18 cellular contexts compared by ENCODE assay signal in the genomic region with DNA sequence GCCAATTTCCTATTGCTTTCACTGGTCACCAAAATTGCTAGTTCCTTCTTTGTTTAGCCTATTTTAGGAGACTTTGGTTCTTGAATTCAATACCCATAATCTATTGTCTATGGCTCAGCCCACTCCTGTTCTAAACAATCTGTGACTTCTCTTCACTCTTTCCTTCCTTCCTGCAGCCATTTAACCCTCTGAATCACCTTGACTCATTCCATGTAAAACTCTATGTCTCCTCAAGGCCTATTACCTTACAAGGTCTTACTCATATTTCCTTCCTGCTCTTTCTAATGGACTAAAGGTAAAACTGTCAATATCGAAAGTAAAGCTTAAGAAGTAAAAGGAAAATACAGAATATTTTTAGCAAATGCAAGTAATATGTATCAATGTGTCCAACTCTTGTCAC.
DNase-seq lines count a peak whose midpoint lies in the region; ATAC-seq and TF ChIP-seq lines count a peak whose summit lies in the region.
"Had no signal": no experiment of that assay in that cellular context is flagged by ENCODE, and none has a peak within 500 bp of the region (broad histone marks: within the 10 kb centered on the region; RNA-seq: fewer than 3 reads in every experiment).

No MANE protein-coding gene starts in this region.

- no peaks in the 10 kb centered on the region for H3K27me3 Mint-ChIP-seq in endodermal cell (ENCODE audit: insufficient read depth)

- no peak for TF ChIP-seq CTCF in endodermal cell (conservative IDR thresholded peaks at IDR 0.05)

- H3K36me3 Mint-ChIP-seq in endodermal cell (ENCODE audit: low read depth) = peaks cover 12% of the 10 kb centered on the region
- H3K36me3 Mint-ChIP-seq: activated naive CD8-positive, alpha-beta T cell treated with anti-CD3 and anti-CD28 coated beads, Interleukin-2, amount 10 ng/mL, durations not matched to agents 7 days and 5 days; natural killer cell had no signal

- H3K9ac ChIP-seq in endodermal cell (ENCODE audit: extremely low read depth, low read length, poor library complexity, severe bottlenecking) = no peak overlapping the region

- peaks cover 4% of the 10 kb centered on the region for H3K36me3 ChIP-seq in endodermal cell (ENCODE audit: control insufficient read depth, insufficient read depth, low read length)
- H3K36me3 ChIP-seq: right lobe of liver had no signal

- no peaks in the 10 kb centered on the region for H3K27me3 ChIP-seq in endodermal cell (ENCODE audit: control insufficient read depth, insufficient read depth, low read length, poor library complexity, severe bottlenecking)
- H3K27me3 ChIP-seq: right lobe of liver had no signal

- peaks cover 15% of the 10 kb centered on the region for H3K9me3 Mint-ChIP-seq in endodermal cell
- H3K9me3 Mint-ChIP-seq: activated naive CD8-positive, alpha-beta T cell treated with anti-CD3 and anti-CD28 coated beads, Interleukin-2, amount 10 ng/mL, durations not matched to agents 7 days and 5 days had no signal

- peak; percentile 36 for ATAC-seq in GM18907 (IDR thresholded peaks at IDR 0.05; ENCODE audit: unreplicated experiment)
- ATAC-seq in HG03175 (IDR thresholded peaks at IDR 0.05; ENCODE audit: unreplicated experiment) = no peak
- no peak for ATAC-seq in HG03135 (IDR thresholded peaks at IDR 0.05; ENCODE audit: unreplicated experiment)
- ATAC-seq: left colon, natural killer cell, right lobe of liver, Right ventricle myocardium inferior had no signal

- H3K9me3 ChIP-seq in endodermal cell (ENCODE audit: control insufficient read depth, low read length) = peaks cover 15% of the 10 kb centered on the region
- H3K9me3 ChIP-seq: right lobe of liver had no signal

- H3K27ac ChIP-seq in endodermal cell (ENCODE audit: low read depth, low read length) = no peak overlapping the region
- H3K27ac ChIP-seq: C4-2B, right lobe of liver had no signal

- H3K4me1 ChIP-seq in endodermal cell (ENCODE audit: control insufficient read depth, insufficient read depth, low read length) = peaks cover 12% of the 10 kb centered on the region

- peak overlapping the region; percentile 56 for H3K4me3 ChIP-seq in endodermal cell (ENCODE audit: low read length)
- H3K4me3 ChIP-seq: right lobe of liver had no signal

- peaks cover 42% of the 10 kb centered on the region for H3K4me1 Mint-ChIP-seq in endodermal cell
- H3K4me1 Mint-ChIP-seq: activated naive CD8-positive, alpha-beta T cell treated with anti-CD3 and anti-CD28 coated beads, Interleukin-2, amount 10 ng/mL, durations not matched to agents 7 days and 5 days; natural killer cell had no signal

- DNase-seq in NCI-H226 = peak; percentile 48
- no peak for DNase-seq in endodermal cell
- DNase-seq in renal cortical epithelial cell (ENCODE audit: low read depth) = peak; percentile 94
- no peak for DNase-seq in NCI-H1930 (lab: John Stamatoyannopoulos, UW)
- DNase-seq: activated CD8-positive, alpha-beta memory T cell treated with anti-CD3 and anti-CD28 coated beads for 24 hours; activated naive CD8-positive, alpha-beta T cell treated with anti-CD3 and anti-CD28 coated beads, Interleukin-2, amount 10 ng/mL, durations not matched to agents 7 days and 5 days; cortex of kidney; GDM1; left colon; natural killer cell; NCI-H1092; NCI-H446 treated with DMSO at 0.1 percent for 48 hours; right lobe of liver had no signal

- no peak overlapping the region for H3K4me3 Mint-ChIP-seq in endodermal cell
- H3K4me3 Mint-ChIP-seq: activated naive CD8-positive, alpha-beta T cell treated with anti-CD3 and anti-CD28 coated beads, Interleukin-2, amount 10 ng/mL, durations not matched to agents 7 days and 5 days; natural killer cell had no signal

- H3K27ac Mint-ChIP-seq in endodermal cell = peak overlapping the region; percentile 11
- H3K27ac Mint-ChIP-seq: activated naive CD8-positive, alpha-beta T cell treated with anti-CD3 and anti-CD28 coated beads, Interleukin-2, amount 10 ng/mL, durations not matched to agents 7 days and 5 days; natural killer cell had no signal

- 100% methylated on average over 1 of the region's 1 CpG; no CpG with 5 or more reads in 1 of the 2 experiments for WGBS in endodermal cell (ENCODE audit: insufficient coverage in 1 of 2, insufficient read length in 1 of 2), 2 experiments

Comparison
In these comparisons a context has a peak if more than half of its experiments do, and no peak if none do; other contexts are left out.
1. DNase-seq: peak in NCI-H226 (single experiment) and renal cortical epithelial cell (single experiment); none in endodermal cell (single experiment) and NCI-H1930 (0 of 2).